In the genomic region with DNA sequence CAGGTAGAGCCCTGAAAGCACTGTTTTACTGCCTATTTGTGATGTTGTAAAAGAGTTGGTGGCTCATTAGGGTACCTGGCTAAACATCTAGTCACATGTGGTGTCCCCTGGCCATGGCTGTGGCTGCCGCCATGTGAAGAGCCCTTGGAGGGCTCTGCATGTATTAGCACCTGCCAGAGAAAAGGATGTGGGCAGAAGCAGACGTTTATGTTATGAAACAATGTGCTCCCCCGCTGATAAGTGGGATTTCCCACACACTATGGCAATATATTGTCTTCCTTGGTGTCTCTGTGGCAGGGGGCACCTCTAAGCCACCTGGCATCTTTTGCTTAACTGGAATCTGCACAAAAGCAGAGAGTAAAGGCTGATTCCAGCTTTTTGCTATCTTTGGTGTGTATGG, we compare ENCODE assay signal across 9 cellular contexts.
DNase-seq lines count a peak whose midpoint lies in the region; ATAC-seq and TF ChIP-seq lines count a peak whose summit lies in the region.
"Had no signal": no experiment of that assay in that cellular context is flagged by ENCODE, and none has a peak within 500 bp of the region (broad histone marks: within the 10 kb centered on the region; RNA-seq: fewer than 3 reads in every experiment).

No MANE protein-coding gene starts in this region.

- H3K4me3 ChIP-seq in HEK293 (ENCODE audit: low read depth, low read length), result no peak overlapping the region

- H3K4me3 Mint-ChIP-seq in effector memory CD8-positive, alpha-beta T cell, result peak overlapping the region; percentile 56 to 65

- peak overlapping the region; percentile 65 to 66 for H3K27ac Mint-ChIP-seq in effector memory CD8-positive, alpha-beta T cell

- CTCF ChIA-PET in HEK293 (lab: Yijun Ruan, JAX), result interaction anchor here (0.6 to 1.8 kb wide), 2 partner anchors 18 to 139 kb away, joined by 3 to 5 read pairs; no protein-coding TSS in a partner anchor

- DNase-seq in DMS79 (lab: John Stamatoyannopoulos, UW), result peak; percentile 50
- peak; percentile 59 for DNase-seq in RPMI8226
- peak; percentile 60 to 61 (median 60) for DNase-seq in effector memory CD8-positive, alpha-beta T cell
- no peak for DNase-seq in dedifferentiated amniotic fluid mesenchymal stem cell (ENCODE audit: extremely low spot score)
- DNase-seq in NCI-H226, result no peak
- no peak for DNase-seq in cortex of kidney (lab: John Stamatoyannopoulos, UW)
- DNase-seq in SW480 (ENCODE audit: low spot score), result no peak
- DNase-seq: effector CD8-positive, alpha-beta T cell had no signal

- H3K36me3 Mint-ChIP-seq in effector memory CD8-positive, alpha-beta T cell (ENCODE audit: insufficient read depth), result peaks cover 66% of the 10 kb centered on the region

- peak; percentile 91 for ATAC-seq in effector memory CD8-positive, alpha-beta T cell (replicated peaks)

- H3K4me1 ChIP-seq in HEK293 (ENCODE audit: control insufficient read depth, insufficient read depth, low read length), result peaks cover 3% of the 10 kb centered on the region; the same call in 1 of the 2 replicates

- H3K36me3 ChIP-seq in HEK293 (ENCODE audit: control insufficient read depth in 2 of 2, insufficient read depth in 1 of 2, low read length in 2 of 2), result no peaks in the 10 kb centered on the region

- H3K27me3 Mint-ChIP-seq in effector memory CD8-positive, alpha-beta T cell, result no peaks in the 10 kb centered on the region

- H3K9me3 Mint-ChIP-seq in effector memory CD8-positive, alpha-beta T cell, result no peaks in the 10 kb centered on the region

- H3K9me3 ChIP-seq in HEK293 (ENCODE audit: control insufficient read depth, insufficient read depth, low read depth, low read length), result no peaks in the 10 kb centered on the region

- TF ChIP-seq CTCF in HEK293 (tag by site-specific recombination; IDR thresholded peaks at IDR 0.05), result no peak

- POLR2A ChIA-PET in HEK293 (lab: Yijun Ruan, JAX), result interaction anchor here (0.6 kb wide), 1 partner anchor 22 kb away, joined by 3 read pairs; no protein-coding TSS in a partner anchor

- no peak overlapping the region for H3K27ac ChIP-seq in HEK293 (ENCODE audit: extremely low read depth, low read depth, low read length)

- peaks cover 71 to 92% of the 10 kb centered on the region in 2 donors for H3K4me1 Mint-ChIP-seq in effector memory CD8-positive, alpha-beta T cell (ENCODE audit: low read depth in 2 of 2)

TF ChIP-seq in HEK293, 187 proteins besides CTCF, POLR2A, EP300 and RAD21:
- TF ChIP-seq ZFHX2 (tag by site-specific recombination; conservative IDR thresholded peaks at IDR 0.05), result peak; percentile 21; the same call in 1 of the 2 replicates
- TF ChIP-seq ZBTB17 (tag by site-specific recombination; IDR thresholded peaks at IDR 0.05), result no peak
- peak; percentile 56 for TF ChIP-seq EGR2 (tag by site-specific recombination; IDR thresholded peaks at IDR 0.05; ENCODE audit: low read depth)
- TF ChIP-seq HIC1 (tag by site-specific recombination; IDR thresholded peaks at IDR 0.05), result no peak

Comparison
In these comparisons a context has a peak if more than half of its experiments do, and no peak if none do; other contexts are left out.
1. DNase-seq: peak in DMS79 (single experiment), RPMI8226 (single experiment) and effector memory CD8-positive, alpha-beta T cell (3 of 3); none in dedifferentiated amniotic fluid mesenchymal stem cell (single experiment), NCI-H226 (single experiment), cortex of kidney (single experiment) and SW480 (single experiment).